In genomic region chr1:16387201-16388185, GRCh38 we compare ENCODE assay signal across 9 cellular contexts. TPM values are rescaled to one million over a fixed set of nuclear protein-coding genes. Genes with fewer than 3 reads are reported as not detected.
DNase-seq lines count a peak whose midpoint lies in the region; ATAC-seq and TF ChIP-seq lines count a peak whose summit lies in the region.
"Had no signal": no experiment of that assay in that cellular context is flagged by ENCODE, and none has a peak within 500 bp of the region (broad histone marks: within the 10 kb centered on the region; RNA-seq: fewer than 3 reads in every experiment).

No MANE protein-coding gene starts in this region.

- no peak for TF ChIP-seq CTCF in osteocyte (IDR thresholded peaks at IDR 0.05)

- H3K27me3 Mint-ChIP-seq in osteocyte (ENCODE audit: unreplicated experiment) = no peaks in the 10 kb centered on the region

- peak overlapping the region; percentile 37 for H3K27ac Mint-ChIP-seq in osteocyte (ENCODE audit: unreplicated experiment)

- peaks cover 4% of the 10 kb centered on the region for H3K36me3 Mint-ChIP-seq in osteocyte (ENCODE audit: unreplicated experiment)

- no peaks in the 10 kb centered on the region for H3K9me3 Mint-ChIP-seq in osteocyte (ENCODE audit: unreplicated experiment)

- ATAC-seq in HG03520 (IDR thresholded peaks at IDR 0.05; ENCODE audit: unreplicated experiment) = no peak

- H3K4me3 Mint-ChIP-seq in osteocyte (ENCODE audit: unreplicated experiment) = no peak overlapping the region

- peak; percentile 92 for DNase-seq in DMS79 treated with DMSO at 0.1 percent for 48 hours (lab: John Stamatoyannopoulos, UW)
- DNase-seq in MV-4-11 (lab: John Stamatoyannopoulos, UW) = peak; percentile 28
- peak; percentile 21 to 57 for DNase-seq in dermis microvascular lymphatic vessel endothelial cell (ENCODE audit: low read depth in 2 of 2)
- DNase-seq in osteocyte (ENCODE audit: extremely low spot score, unreplicated experiment) = no peak
- DNase-seq in NCI-H748 (lab: John Stamatoyannopoulos, UW; ENCODE audit: unreplicated experiment) = no peak
- DNase-seq in midbrain (lab: John Stamatoyannopoulos, UW) = no peak
- no peak for DNase-seq in cerebellar nuclear complex (lab: John Stamatoyannopoulos, UW)
- DNase-seq: NCI-H2171 had no signal

- peaks cover 56% of the 10 kb centered on the region for H3K4me1 Mint-ChIP-seq in osteocyte (ENCODE audit: unreplicated experiment)

RNA-seq across cellular contexts. Expression of gene SZRD1, which starts 20.5 kb away (rescaled TPM):
- total RNA-seq in dermis microvascular lymphatic vessel endothelial cell (25.8 and 32.2 TPM in 2 replicates), osteocyte (141 and 143 TPM in 2 replicates)

RNA-seq across cellular contexts. Expression of gene FBXO42, which starts 35.2 kb away (rescaled TPM):
- total RNA-seq in dermis microvascular lymphatic vessel endothelial cell (5.9 and 10.1 TPM in 2 replicates), osteocyte (22.2 and 22.8 TPM in 2 replicates)

RNA-seq across cellular contexts. Expression of gene SPATA21, which starts 49.7 kb away (rescaled TPM):
- total RNA-seq in dermis microvascular lymphatic vessel endothelial cell (not detected in 2 replicates), osteocyte (not detected in 2 replicates)

RNA-seq across cellular contexts. Expression of gene NECAP2, which starts 53.0 kb away (rescaled TPM):
- total RNA-seq in dermis microvascular lymphatic vessel endothelial cell (145 and 178 TPM in 2 replicates), osteocyte (62.0 and 67.5 TPM in 2 replicates)

Comparison
In these comparisons a context has a peak if more than half of its experiments do, and no peak if none do; other contexts are left out.
1. DNase-seq: peak in DMS79 treated with DMSO at 0.1 percent for 48 hours (single experiment), MV-4-11 (single experiment) and dermis microvascular lymphatic vessel endothelial cell (2 of 2); none in osteocyte (single experiment), NCI-H748 (single experiment), midbrain (single experiment) and cerebellar nuclear complex (0 of 2).